ENCODE assay signal across 22 cellular contexts in the genomic region with DNA sequence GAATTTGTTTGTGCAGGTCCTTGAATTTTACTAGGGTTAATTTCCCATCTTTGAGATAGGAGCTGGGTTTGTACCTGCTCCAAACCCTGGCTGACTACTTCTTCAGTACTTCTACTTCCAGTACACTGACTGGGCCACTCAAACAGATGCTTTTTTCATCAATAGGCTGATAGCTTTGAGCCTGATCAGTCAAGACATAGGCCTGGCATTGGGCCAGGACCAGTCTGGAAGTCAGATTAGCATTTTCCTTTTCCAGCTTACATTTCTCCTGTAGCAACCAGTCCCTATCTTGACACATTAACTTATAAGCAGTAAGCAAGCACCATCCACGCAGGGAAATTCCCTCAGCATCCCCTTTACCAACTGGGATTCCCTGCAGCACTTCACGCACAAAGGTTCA.
"Had no signal": no experiment of that assay in that cellular context is flagged by ENCODE, and none has a peak within 500 bp of the region (broad histone marks: within the 10 kb centered on the region; RNA-seq: fewer than 3 reads in every experiment).

No MANE protein-coding gene starts in this region.

- H3K36me3 Mint-ChIP-seq: activated CD8-positive, alpha-beta memory T cell treated with anti-CD3 and anti-CD28 coated beads, Interleukin-2, amount 10 ng/mL, durations not matched to agents 7 days and 5 days; activated naive CD4-positive, alpha-beta T cell treated with anti-CD3 and anti-CD28 coated beads, Interleukin-2, amount 50 U/mL, for 24 hours had no signal

- H3K9me3 Mint-ChIP-seq: activated B cell treated with CpG ODN at 0.5 μM for 24 hours; activated CD4-positive, alpha-beta T cell treated with anti-CD3 and anti-CD28 coated beads, Interleukin-2, amount 10 ng/mL, durations not matched to agents 24 days and 14 days; activated naive CD4-positive, alpha-beta T cell treated with anti-CD3 and anti-CD28 coated beads, Interleukin-2, amount 50 U/mL, for 24 hours; activated T-cell treated with anti-CD3 and anti-CD28 coated beads, Interleukin-2, amount 50 U/mL, for 24 hours; activated T-helper 1 cell treated with anti-CD3 and anti-CD28 coated beads, Interleukin-12 subunit alpha, Interleukin-12 subunit beta, Interleukin-2, Interleukin-4 antibody, amounts not matched to agents 30 ng/mL and 10 ng/mL and 1 ng/mL, durations not matched to agents 14 hours and 24 hours and 36 hours; central memory CD8-positive, alpha-beta T cell; T-helper 1 cell treated with Interleukin-12 subunit alpha and Interleukin-12 subunit beta and Interleukin-4 antibody, amounts not matched to agents 30 μg/mL and 1 μg/mL, for 36 hours had no signal

- H3K4me3 Mint-ChIP-seq: activated B cell treated with CpG ODN at 0.5 μM for 24 hours; activated CD4-positive, alpha-beta T cell treated with anti-CD3 and anti-CD28 coated beads, Interleukin-2, amount 10 ng/mL, durations not matched to agents 24 days and 14 days; activated CD8-positive, alpha-beta memory T cell treated with anti-CD3 and anti-CD28 coated beads, Interleukin-2, amount 10 ng/mL, durations not matched to agents 7 days and 5 days; activated naive CD4-positive, alpha-beta T cell treated with anti-CD3 and anti-CD28 coated beads, Interleukin-2, amount 50 U/mL, for 24 hours; activated T-cell treated with anti-CD3 and anti-CD28 coated beads, Interleukin-2, amount 50 U/mL, for 24 hours; activated T-helper 1 cell treated with anti-CD3 and anti-CD28 coated beads, Interleukin-12 subunit alpha, Interleukin-12 subunit beta, Interleukin-2, Interleukin-4 antibody, amounts not matched to agents 30 ng/mL and 10 ng/mL and 1 ng/mL, durations not matched to agents 14 hours and 24 hours and 36 hours; central memory CD8-positive, alpha-beta T cell; T-helper 1 cell treated with Interleukin-12 subunit alpha and Interleukin-12 subunit beta and Interleukin-4 antibody, amounts not matched to agents 30 μg/mL and 1 μg/mL, for 36 hours had no signal

- H3K27ac Mint-ChIP-seq: activated B cell treated with CpG ODN at 0.5 μM for 24 hours; activated CD4-positive, alpha-beta T cell treated with anti-CD3 and anti-CD28 coated beads, Interleukin-2, amount 10 ng/mL, durations not matched to agents 24 days and 14 days; activated CD8-positive, alpha-beta memory T cell treated with anti-CD3 and anti-CD28 coated beads, Interleukin-2, amount 10 ng/mL, durations not matched to agents 7 days and 5 days; activated naive CD4-positive, alpha-beta T cell treated with anti-CD3 and anti-CD28 coated beads, Interleukin-2, amount 50 U/mL, for 24 hours; activated T-cell treated with anti-CD3 and anti-CD28 coated beads, Interleukin-2, amount 50 U/mL, for 24 hours; activated T-helper 1 cell treated with anti-CD3 and anti-CD28 coated beads, Interleukin-12 subunit alpha, Interleukin-12 subunit beta, Interleukin-2, Interleukin-4 antibody, amounts not matched to agents 30 ng/mL and 10 ng/mL and 1 ng/mL, durations not matched to agents 14 hours and 24 hours and 36 hours; T-helper 1 cell treated with Interleukin-12 subunit alpha and Interleukin-12 subunit beta and Interleukin-4 antibody, amounts not matched to agents 30 μg/mL and 1 μg/mL, for 36 hours had no signal

- H3K4me1 Mint-ChIP-seq: activated B cell treated with CpG ODN at 0.5 μM for 24 hours; activated CD4-positive, alpha-beta T cell treated with anti-CD3 and anti-CD28 coated beads, Interleukin-2, amount 10 ng/mL, durations not matched to agents 24 days and 14 days; activated CD8-positive, alpha-beta memory T cell treated with anti-CD3 and anti-CD28 coated beads, Interleukin-2, amount 10 ng/mL, durations not matched to agents 7 days and 5 days; activated naive CD4-positive, alpha-beta T cell treated with anti-CD3 and anti-CD28 coated beads, Interleukin-2, amount 50 U/mL, for 24 hours; central memory CD8-positive, alpha-beta T cell had no signal

- H3K4me3 ChIP-seq: PC-9 had no signal

- H3K27me3 Mint-ChIP-seq: activated B cell treated with CpG ODN at 0.5 μM for 24 hours; activated CD4-positive, alpha-beta T cell treated with anti-CD3 and anti-CD28 coated beads, Interleukin-2, amount 10 ng/mL, durations not matched to agents 24 days and 14 days; activated CD8-positive, alpha-beta memory T cell treated with anti-CD3 and anti-CD28 coated beads, Interleukin-2, amount 10 ng/mL, durations not matched to agents 7 days and 5 days; activated naive CD4-positive, alpha-beta T cell treated with anti-CD3 and anti-CD28 coated beads, Interleukin-2, amount 50 U/mL, for 24 hours; activated T-cell treated with anti-CD3 and anti-CD28 coated beads, Interleukin-2, amount 50 U/mL, for 24 hours; central memory CD8-positive, alpha-beta T cell had no signal

- ATAC-seq: activated CD8-positive, alpha-beta memory T cell treated with anti-CD3 and anti-CD28 coated beads, Interleukin-2, amount 10 ng/mL, durations not matched to agents 7 days and 5 days had no signal

- H3K27ac ChIP-seq: PC-9 had no signal

- DNase-seq: activated B cell treated with CpG ODN at 0.5 μM for 24 hours; activated CD4-positive, alpha-beta T cell treated with anti-CD3 and anti-CD28 coated beads for 1 hour; activated CD4-positive, alpha-beta T cell treated with anti-CD3 and anti-CD28 coated beads, Interleukin-2, amount 10 ng/mL, durations not matched to agents 24 days and 14 days; activated CD4-positive, alpha-beta T cell treated with anti-CD3 and anti-CD28 coated beads, Interleukin-2, amount 50 U/mL, for 48 hours; activated CD8-positive, alpha-beta memory T cell treated with anti-CD3 and anti-CD28 coated beads, Interleukin-2, amount 10 ng/mL, durations not matched to agents 7 days and 5 days; activated effector memory CD4-positive, alpha-beta T cell treated with Interleukin-2 at 50 U/mL for 16 hours; activated naive CD4-positive, alpha-beta T cell; activated T-cell treated with anti-CD3 and anti-CD28 coated beads, Interleukin-2, amount 50 U/mL, for 24 hours; Karpas-422; MM.1S; NCI-H146; NCI-H1930; NCI-H2107; NCI-H446 treated with DMSO at 0.1 percent for 48 hours; NCI-H524 treated with DMSO at 0.1 percent for 48 hours; NCI-H774; PC-9; SHP77 treated with DMSO at 0.1 percent for 48 hours had no signal
